ENCODE assay signal across 9 cellular contexts in genomic region chr19:33390120-33390907, GRCh38. TPM values are rescaled to one million over a fixed set of nuclear protein-coding genes. Genes with fewer than 3 reads are reported as not detected.
DNase-seq lines count a peak whose midpoint lies in the region; ATAC-seq, FAIRE-seq and TF ChIP-seq lines count a peak whose summit lies in the region.
"Had no signal": no experiment of that assay in that cellular context is flagged by ENCODE, and none has a peak within 500 bp of the region (broad histone marks: within the 10 kb centered on the region; RNA-seq: fewer than 3 reads in every experiment).

No MANE protein-coding gene starts in this region.

- peaks cover 14% of the 10 kb centered on the region for H3K79me2 ChIP-seq in Karpas-422 (ENCODE audit: low read length)

- 43 to 49% methylated on average over 19 of the region's 19 CpGs for WGBS in lung, 2 donors
- 60 to 72% methylated on average over 3 to 19 of the region's 19 CpGs for WGBS in transverse colon (ENCODE audit: low coverage in 1 of 2), 2 donors

- no peak overlapping the region for H3K4me3 ChIP-seq in lung
- H3K4me3 ChIP-seq in transverse colon = no peak overlapping the region
- H3K4me3 ChIP-seq in Karpas-422 (ENCODE audit: low read length) = no peak overlapping the region
- no peak overlapping the region for H3K4me3 ChIP-seq in brain microvascular endothelial cell (ENCODE audit: low read depth, low read length)

- H2AFZ ChIP-seq in Karpas-422 (ENCODE audit: low read length) = no peak overlapping the region

- TF ChIP-seq POLR2A in transverse colon (IDR thresholded peaks at IDR 0.05) = no peak

- H3K36me3 ChIP-seq in lung (ENCODE audit: control insufficient read depth in 2 of 2, insufficient read depth in 2 of 2, low read length in 2 of 2) (peaks cover 0 to 24% of the 10 kb centered on the region in 2 donors), transverse colon (no peaks in the 10 kb centered on the region), Karpas-422 (ENCODE audit: insufficient read depth, low read length) (no peaks in the 10 kb centered on the region), brain microvascular endothelial cell (replicated peaks) (peaks cover 5% of the 10 kb centered on the region)

- no peaks in the 10 kb centered on the region for H3K9me2 ChIP-seq in Karpas-422 (replicated peaks; ENCODE audit: insufficient read depth, low read length)

- H3K4me2 ChIP-seq in Karpas-422 (ENCODE audit: low read depth, low read length, poor library complexity, severe bottlenecking) = no peak overlapping the region

- no peak for TF ChIP-seq EP300 in transverse colon (IDR thresholded peaks at IDR 0.05; ENCODE audit: low read depth)

- peak overlapping the region; percentile 36 to 41 for H3K27ac ChIP-seq in lung (ENCODE audit: low read depth in 1 of 2, low read length in 1 of 2)
- peak overlapping the region; percentile 62 to 82 (median 72) for H3K27ac ChIP-seq in transverse colon
- no peak overlapping the region for H3K27ac ChIP-seq in Karpas-422 (ENCODE audit: low read length)
- no peak overlapping the region for H3K27ac ChIP-seq in brain microvascular endothelial cell

- FAIRE-seq in endometrium (lab: Jason Lieb, UNC) = peak; percentile 80

- no peaks in the 10 kb centered on the region for H3K27me3 ChIP-seq in lung (ENCODE audit: control insufficient read depth, insufficient read depth)
- no peaks in the 10 kb centered on the region for H3K27me3 ChIP-seq in transverse colon
- no peaks in the 10 kb centered on the region for H3K27me3 ChIP-seq in Karpas-422 (ENCODE audit: low read length)
- H3K27me3 ChIP-seq in brain microvascular endothelial cell (replicated peaks) = no peaks in the 10 kb centered on the region

- no peaks in the 10 kb centered on the region for H3K9me3 ChIP-seq in lung (ENCODE audit: control insufficient read depth in 2 of 2, insufficient read depth in 1 of 2, low read length in 1 of 2)
- H3K9me3 ChIP-seq in transverse colon = no peaks in the 10 kb centered on the region
- H3K9me3 ChIP-seq in Karpas-422 (ENCODE audit: low read length) = no peaks in the 10 kb centered on the region

- H3K4me1 ChIP-seq in lung (ENCODE audit: control insufficient read depth in 2 of 2, insufficient read depth in 2 of 2, low read length in 2 of 2) = peaks cover 6 to 50% of the 10 kb centered on the region in 2 donors
- peaks cover 31 to 67% (median 54%) of the 10 kb centered on the region in 4 donors for H3K4me1 ChIP-seq in transverse colon
- no peaks in the 10 kb centered on the region for H3K4me1 ChIP-seq in Karpas-422 (ENCODE audit: low read length)

- ATAC-seq in lung (ENCODE audit: insufficient read depth, low FRiP score) = no peak
- ATAC-seq: stimulated activated naive CD8-positive, alpha-beta T cell treated with anti-CD3 and anti-CD28 coated beads, Interleukin-15, Interleukin-2, amounts not matched to agents 100 U/mL and 50 U/mL, for 24 hours had no signal

- peaks cover 7% of the 10 kb centered on the region; the same call in 1 of the 2 replicates for H4K20me1 ChIP-seq in Karpas-422 (ENCODE audit: insufficient read depth, low read depth, low read length)

- TF ChIP-seq CTCF in lung (IDR thresholded peaks at IDR 0.05; ENCODE audit: control extremely low read depth, extremely low read depth) (no peak), transverse colon (IDR thresholded peaks at IDR 0.05) (no peak), brain microvascular endothelial cell (IDR thresholded peaks at IDR 0.05; ENCODE audit: low read depth, low read length, missing control alignments) (no peak)

- intact Hi-C loops in transverse colon (cut with DNase I; ENCODE audit: low total_unique reads) = loop anchor here (1.0 kb wide), 1 partner anchor 16 kb away; no protein-coding TSS in a partner anchor

- in situ Hi-C loops in transverse colon (cut with MboI; ENCODE audit: low pct_ligation_motif_present in 1 of 4, low pct_unique_long_range_greater_than_20kb in 1 of 4, low sequenced_read_pairs in 3 of 4) (no loop called here), brain microvascular endothelial cell (cut with HindIII; ENCODE audit: low pct_ligation_motif_present, low sequenced_read_pairs) (no loop called here)

- DNase-seq in NCI-H1092 treated with DMSO at 0.1 percent for 48 hours (lab: John Stamatoyannopoulos, UW) = peak; percentile 22
- no peak for DNase-seq in NCI-H1092 (lab: John Stamatoyannopoulos, UW)
- DNase-seq in lung (ENCODE audit: low spot score) = peak; percentile 56
- peak; percentile 45 for DNase-seq in transverse colon
- no peak for DNase-seq in Karpas-422
- DNase-seq in brain microvascular endothelial cell = no peak
- DNase-seq in COLO668 (lab: John Stamatoyannopoulos, UW; ENCODE audit: unreplicated experiment) = no peak
- DNase-seq: stimulated activated naive CD8-positive, alpha-beta T cell treated with anti-CD3 and anti-CD28 coated beads, Interleukin-15, Interleukin-2, amounts not matched to agents 100 U/mL and 50 U/mL, for 24 hours had no signal

- no peak overlapping the region for H3K9ac ChIP-seq in Karpas-422 (ENCODE audit: low read length)

RNA-seq across cellular contexts. Expression of gene CEBPG, which starts 16.8 kb away (rescaled TPM):
- total RNA-seq in lung (10 to 100 TPM; 24.5 to 29.7 TPM), transverse colon (10 to 100 TPM; 22.4 to 66.7 (median 46.9) TPM)
- 10 to 100 TPM; 21.5 to 24.9 TPM for polyA plus RNA-seq in lung
- total RNA-seq in Karpas-422 (2014; rRNA removed; shearing (Covaris generic); ENCODE audit: low replicate concordance) = 42.7 and 47.3 TPM in 2 replicates

Comparison
In these comparisons a context has a peak if more than half of its experiments do, and no peak if none do; other contexts are left out.
1. DNase-seq: peak in NCI-H1092 treated with DMSO at 0.1 percent for 48 hours (single experiment), lung (single experiment) and transverse colon (single experiment); none in NCI-H1092 (single experiment), Karpas-422 (single experiment), brain microvascular endothelial cell (single experiment) and COLO668 (single experiment).
2. H3K27ac ChIP-seq: peak in lung (2 of 2) and transverse colon (4 of 4); none in Karpas-422 (single experiment) and brain microvascular endothelial cell (single experiment).